Comparison of ENCODE assay signal across 1 cellular context in genomic region chr14:74425525-74426201, GRCh38.
TF ChIP-seq lines count a peak whose summit lies in the region.

No MANE protein-coding gene starts in this region.

TF ChIP-seq in HepG2, 621 proteins besides CTCF, POLR2A, EP300 and RAD21 (continued from another document and continues in another):
- TF ChIP-seq FOXP4 (CRISPR knock-in tag; IDR thresholded peaks at IDR 0.05) (no peak), SALL1 (CRISPR knock-in tag; IDR thresholded peaks at IDR 0.05) (peak; percentile 61), IKZF5 (CRISPR knock-in tag; IDR thresholded peaks at IDR 0.05) (no peak), PHB2 (IDR thresholded peaks at IDR 0.05; ENCODE audit: partially characterized antibody) (no peak), RBM22 (optimal IDR thresholded peaks at IDR 0.05; ENCODE audit: low read length) (no peak), SRSF4 (IDR thresholded peaks at IDR 0.05; ENCODE audit: low read depth, low read length, poor library complexity, severe bottlenecking) (no peak), ZNF510 (CRISPR knock-in tag; IDR thresholded peaks at IDR 0.05; ENCODE audit: low read depth) (no peak), U2AF2 (IDR thresholded peaks at IDR 0.05; ENCODE audit: low read depth, low read length) (no peak), THAP9 (CRISPR knock-in tag; IDR thresholded peaks at IDR 0.05; ENCODE audit: borderline replicate concordance) (no peak), HIVEP1 (CRISPR knock-in tag; IDR thresholded peaks at IDR 0.05) (no peak), GATAD2A (CRISPR knock-in tag; IDR thresholded peaks at IDR 0.05) (no peak), TOPORS (CRISPR knock-in tag; IDR thresholded peaks at IDR 0.05) (peak; percentile 59; the same call in 1 of the 2 replicates), TFE3 (CRISPR knock-in tag; IDR thresholded peaks at IDR 0.05) (no peak), HNRNPUL1 (IDR thresholded peaks at IDR 0.05; ENCODE audit: low read depth, low read length) (no peak), ZNF230 (CRISPR knock-in tag; IDR thresholded peaks at IDR 0.05) (no peak), MAX (IDR thresholded peaks at IDR 0.05) (no peak), ZBTB3 (CRISPR knock-in tag; IDR thresholded peaks at IDR 0.05; ENCODE audit: borderline replicate concordance, low read depth) (no peak), DMTF1 (CRISPR knock-in tag; IDR thresholded peaks at IDR 0.05) (no peak), NR3C1 (CRISPR knock-in tag; IDR thresholded peaks at IDR 0.05) (no peak), MAF1 (CRISPR knock-in tag; IDR thresholded peaks at IDR 0.05; ENCODE audit: borderline replicate concordance) (no peak), ZSCAN29 (CRISPR knock-in tag; conservative IDR thresholded peaks at IDR 0.05) (no peak), CREM (IDR thresholded peaks at IDR 0.05) (no peak), CREM (CRISPR knock-in tag; IDR thresholded peaks at IDR 0.05) (no peak), PAF1 (CRISPR knock-in tag; IDR thresholded peaks at IDR 0.05) (no peak), ZFP91 (CRISPR knock-in tag; IDR thresholded peaks at IDR 0.05; ENCODE audit: borderline replicate concordance) (no peak), ATAD3A (CRISPR knock-in tag; IDR thresholded peaks at IDR 0.05) (no peak), NCOR1 (IDR thresholded peaks at IDR 0.05; ENCODE audit: borderline replicate concordance, low read length) (no peak), RCOR2 (CRISPR knock-in tag; IDR thresholded peaks at IDR 0.05) (no peak), ZBTB46 (CRISPR knock-in tag; IDR thresholded peaks at IDR 0.05; ENCODE audit: borderline replicate concordance) (no peak), GLI4 (CRISPR knock-in tag; IDR thresholded peaks at IDR 0.05; ENCODE audit: borderline replicate concordance) (no peak), KLF6 (CRISPR knock-in tag; IDR thresholded peaks at IDR 0.05) (peak; percentile 44; the same call in 1 of the 2 replicates), ZNF781 (CRISPR knock-in tag; IDR thresholded peaks at IDR 0.05; ENCODE audit: borderline replicate concordance, not compliant biosample characterization) (no peak), ZSCAN30 (CRISPR knock-in tag; IDR thresholded peaks at IDR 0.05) (no peak), CREBL2 (CRISPR knock-in tag; IDR thresholded peaks at IDR 0.05; ENCODE audit: borderline replicate concordance) (no peak), ZNF446 (CRISPR knock-in tag; IDR thresholded peaks at IDR 0.05) (no peak; the same call in 1 of the 2 replicates), ZNF646 (CRISPR knock-in tag; IDR thresholded peaks at IDR 0.05) (no peak), KAT7 (CRISPR knock-in tag; IDR thresholded peaks at IDR 0.05; ENCODE audit: borderline replicate concordance) (no peak), NFE2L1 (CRISPR knock-in tag; IDR thresholded peaks at IDR 0.05; ENCODE audit: borderline replicate concordance) (no peak), ZNF850 (CRISPR knock-in tag; conservative IDR thresholded peaks at IDR 0.05) (no peak), ETS1 (CRISPR knock-in tag; IDR thresholded peaks at IDR 0.05) (0 out of 2 replicates have a peak, but pooled peaks have one; percentile 51)
